Comparison of ENCODE assay signal across 8 cellular contexts in genomic region chr3:183252973-183253363, GRCh38. TPM values are rescaled to one million over a fixed set of nuclear protein-coding genes. Genes with fewer than 3 reads are reported as not detected.
DNase-seq lines count a peak whose midpoint lies in the region; ATAC-seq, FAIRE-seq and TF ChIP-seq lines count a peak whose summit lies in the region.

B3GNT5 (plus strand) TSS chr3:183253253; CDS start chr3:183269799, 16,546 bp downstream.

- H4K20me1 ChIP-seq in keratinocyte (ENCODE audit: control insufficient read depth, extremely low read depth, insufficient read depth, low read length): peaks cover 2% of the 10 kb centered on the region

- ATAC-seq in body of pancreas: peak; percentile 80
- no peak for ATAC-seq in HG02870 (IDR thresholded peaks at IDR 0.05; ENCODE audit: unreplicated experiment)
- ATAC-seq in HG03378 (IDR thresholded peaks at IDR 0.05; ENCODE audit: unreplicated experiment): no peak

- H2AFZ ChIP-seq in keratinocyte (ENCODE audit: control insufficient read depth, low read length): peak within 1 kb of the TSS; percentile 77

- FAIRE-seq in keratinocyte (lab: Jason Lieb, UNC): peak; percentile 94
- FAIRE-seq in GM19239 (lab: Jason Lieb, UNC): no peak

- H3K4me3 ChIP-seq in Peyer's patch (peak within 1 kb of the TSS; percentile 63 to 91 (median 83)), body of pancreas (peak within 1 kb of the TSS; percentile 50 to 70), keratinocyte (ENCODE audit: control insufficient read depth in 2 of 3, extremely low read depth in 1 of 3, insufficient read depth in 2 of 3, low read depth in 1 of 3, low read length in 3 of 3) (peak within 1 kb of the TSS; percentile 79 to 89 (median 86))

- WGBS in body of pancreas, 2 donors: 0% methylated on average over 4 to 31 of the region's 35 CpGs

- DNase-seq in HEK293T (ENCODE audit: extremely low spot score): peak; percentile 16
- DNase-seq in Peyer's patch: peak; percentile 29 to 94 (median 92)
- peak; percentile 79 to 90 (median 88) for DNase-seq in body of pancreas
- no peak for DNase-seq in keratinocyte (ENCODE audit: low read depth, low spot score)
- peak; percentile 50 for DNase-seq in stimulated activated CD4-positive, alpha-beta T cell treated with anti-CD3 and anti-CD28 coated beads, Interleukin-12 subunit alpha, Interleukin-12 subunit beta, amount 100 ng/mL, for 4 hours
- DNase-seq in GM19239 (ENCODE audit: insufficient read length, low spot score): no peak

- POLR2A ChIA-PET in HEK293T (lab: Yijun Ruan, JAX): interaction anchor here (0.7 kb wide), 1 partner anchor 129 kb away, joined by 3 read pairs; no protein-coding TSS in a partner anchor

- H3K9ac ChIP-seq in keratinocyte (ENCODE audit: control insufficient read depth, extremely low read depth, insufficient read depth, low read length): peak within 1 kb of the TSS; percentile 96

- no peaks in the 10 kb centered on the region for H3K9me1 ChIP-seq in keratinocyte (ENCODE audit: control insufficient read depth, extremely low read depth, insufficient read depth, low read length)

- H3K27me3 ChIP-seq in Peyer's patch (no peaks in the 10 kb centered on the region), body of pancreas (no peaks in the 10 kb centered on the region), keratinocyte (ENCODE audit: control insufficient read depth, extremely low read depth, insufficient read depth, low read length) (no peaks in the 10 kb centered on the region)

- H3K9me3 ChIP-seq in Peyer's patch (no peaks in the 10 kb centered on the region), body of pancreas (no peaks in the 10 kb centered on the region), keratinocyte (ENCODE audit: control insufficient read depth, low read depth, low read length) (no peaks in the 10 kb centered on the region)

- peak within 1 kb of the TSS; percentile 91 for H3K4me2 ChIP-seq in keratinocyte (ENCODE audit: control insufficient read depth, extremely low read depth, insufficient read depth, low read depth, low read length)

- H3K27ac ChIP-seq in Peyer's patch: peak within 1 kb of the TSS; percentile 70 to 98 (median 96)
- peak within 1 kb of the TSS; percentile 89 to 96 (median 91) for H3K27ac ChIP-seq in body of pancreas
- peak within 1 kb of the TSS; percentile 94 for H3K27ac ChIP-seq in keratinocyte (ENCODE audit: control insufficient read depth, insufficient read depth, low read length)

- no peaks in the 10 kb centered on the region for H3K36me3 ChIP-seq in Peyer's patch
- H3K36me3 ChIP-seq in body of pancreas (replicated peaks in 1 of 2; ENCODE audit: insufficient read depth in 1 of 2, low read depth in 2 of 2): no peaks in the 10 kb centered on the region
- H3K36me3 ChIP-seq in keratinocyte (ENCODE audit: control insufficient read depth in 2 of 2, extremely low read depth in 1 of 2, insufficient read depth in 2 of 2, low read length in 2 of 2): peaks cover 0 to 2% of the 10 kb centered on the region in 2 experiments

- TF ChIP-seq POLR2A in Peyer's patch (IDR thresholded peaks at IDR 0.05) (peak; percentile 57 to 83), body of pancreas (IDR thresholded peaks at IDR 0.05) (peak in 2 of 3 donors; percentile 6 to 38)

- CTCF ChIA-PET in HEK293T (lab: Yijun Ruan, JAX): no interaction called here

- H3K4me1 ChIP-seq in Peyer's patch (peaks cover 0 to 4% (median 0%) of the 10 kb centered on the region in 4 donors), body of pancreas (peaks cover 12% of the 10 kb centered on the region), keratinocyte (ENCODE audit: control insufficient read depth, extremely low read depth, insufficient read depth, low read length) (peaks cover 23% of the 10 kb centered on the region)

- TF ChIP-seq CTCF in Peyer's patch (IDR thresholded peaks at IDR 0.05) (no peak), body of pancreas (IDR thresholded peaks at IDR 0.05) (no peak), keratinocyte (optimal IDR thresholded peaks at IDR 0.05 in 1 of 3, IDR thresholded peaks at IDR 0.05 in 1 of 3, conservative IDR thresholded peaks at IDR 0.05 in 1 of 3; ENCODE audit: extremely low read depth in 1 of 3, insufficient read depth in 2 of 3, low read length in 3 of 3) (no peak)

- dilution Hi-C loops in keratinocyte (cut with MboI; ENCODE audit: extremely low pct_ligation_motif_present, low sequenced_read_pairs): no loop called here

- intact Hi-C loops in body of pancreas (cut with DNase I): no loop called here

- peaks cover 47% of the 10 kb centered on the region for H3K79me2 ChIP-seq in keratinocyte (ENCODE audit: control insufficient read depth, insufficient read depth, low read length)

TF ChIP-seq in HEK293T, 16 proteins besides CTCF, POLR2A, EP300 and RAD21:
- TF ChIP-seq ARNT (IDR thresholded peaks at IDR 0.05): no peak
- no peak for TF ChIP-seq SP1 (IDR thresholded peaks at IDR 0.05)
- no peak for TF ChIP-seq FOXA1 (IDR thresholded peaks at IDR 0.05)
- TF ChIP-seq TARDBP (IDR thresholded peaks at IDR 0.05): no peak
- TF ChIP-seq FOXM1 (IDR thresholded peaks at IDR 0.05; ENCODE audit: borderline replicate concordance): no peak
- no peak for TF ChIP-seq BHLHE40 (IDR thresholded peaks at IDR 0.05; ENCODE audit: borderline replicate concordance)
- TF ChIP-seq ELF4 (IDR thresholded peaks at IDR 0.05): no peak
- TF ChIP-seq, protein P1, sequence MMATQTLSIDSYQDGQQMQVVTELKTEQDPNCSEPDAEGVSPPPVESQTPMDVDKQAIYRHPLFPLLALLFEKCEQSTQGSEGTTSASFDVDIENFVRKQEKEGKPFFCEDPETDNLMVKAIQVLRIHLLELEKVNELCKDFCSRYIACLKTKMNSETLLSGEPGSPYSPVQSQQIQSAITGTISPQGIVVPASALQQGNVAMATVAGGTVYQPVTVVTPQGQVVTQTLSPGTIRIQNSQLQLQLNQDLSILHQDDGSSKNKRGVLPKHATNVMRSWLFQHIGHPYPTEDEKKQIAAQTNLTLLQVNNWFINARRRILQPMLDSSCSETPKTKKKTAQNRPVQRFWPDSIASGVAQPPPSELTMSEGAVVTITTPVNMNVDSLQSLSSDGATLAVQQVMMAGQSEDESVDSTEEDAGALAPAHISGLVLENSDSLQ (IDR thresholded peaks at IDR 0.05): no peak
- TF ChIP-seq CTBP1 (IDR thresholded peaks at IDR 0.05; ENCODE audit: borderline replicate concordance): no peak
- no peak for TF ChIP-seq NFRKB (IDR thresholded peaks at IDR 0.05)
- TF ChIP-seq LEF1 (IDR thresholded peaks at IDR 0.05; ENCODE audit: borderline replicate concordance): no peak
- TF ChIP-seq FOXK2 (IDR thresholded peaks at IDR 0.05): no peak
- TF ChIP-seq SUZ12 (IDR thresholded peaks at IDR 0.05): no peak
- no peak for TF ChIP-seq ZNF384 (IDR thresholded peaks at IDR 0.05)
- TF ChIP-seq L3MBTL2 (conservative IDR thresholded peaks at IDR 0.05): no peak

RNA-seq across cellular contexts. Expression of gene B3GNT5, which starts in this region (rescaled TPM):
- total RNA-seq in Peyer's patch (10 to 100 TPM; 15.7 to 66.2 (median 42.2) TPM), body of pancreas (1 to 10 TPM; 5.4 to 5.6 TPM)
- 39.7 to 66.6 TPM (median 42.0 TPM) in 3 replicates for polyA plus RNA-seq in keratinocyte
- polyA plus RNA-seq in keratinocyte (2011; ENCODE audit: low read depth): 46.3 TPM
- 17.6 and 39.0 TPM in 2 replicates for polyA plus RNA-seq in keratinocyte (2011; cell fraction: cytosol; rRNA removed)
- 36.0 and 52.1 TPM in 2 replicates for polyA plus RNA-seq in keratinocyte (2011; cell fraction: nucleus; rRNA removed)
- 35.0 and 44.0 TPM in 2 replicates for polyA plus RNA-seq in keratinocyte (2012; ENCODE audit: low replicate concordance)
- polyA minus RNA-seq in keratinocyte: 19.5 to 104 TPM (median 62.1 TPM) in 3 replicates
- 31.1 TPM for polyA minus RNA-seq in keratinocyte (2011; cell fraction: cytosol; rRNA and poly(A)+ RNA removed)
- polyA minus RNA-seq in keratinocyte (2011; cell fraction: nucleus; rRNA and poly(A)+ RNA removed): 55.0 and 105 TPM in 2 replicates

Comparison
In these comparisons a context has a peak if more than half of its experiments do, and no peak if none do; other contexts are left out.
1. DNase-seq: peak in HEK293T (single experiment), Peyer's patch (3 of 3), body of pancreas (4 of 4) and stimulated activated CD4-positive, alpha-beta T cell treated with anti-CD3 and anti-CD28 coated beads, Interleukin-12 subunit alpha, Interleukin-12 subunit beta, amount 100 ng/mL, for 4 hours (single experiment); none in keratinocyte (single experiment) and GM19239 (single experiment).
2. Peak in every context shown above with its lines, with median percentiles within 50 percentile points of each other: H3K27ac ChIP-seq and H3K4me3 ChIP-seq.